Comparison of ENCODE assay signal across 1 cellular context in the genomic region with DNA sequence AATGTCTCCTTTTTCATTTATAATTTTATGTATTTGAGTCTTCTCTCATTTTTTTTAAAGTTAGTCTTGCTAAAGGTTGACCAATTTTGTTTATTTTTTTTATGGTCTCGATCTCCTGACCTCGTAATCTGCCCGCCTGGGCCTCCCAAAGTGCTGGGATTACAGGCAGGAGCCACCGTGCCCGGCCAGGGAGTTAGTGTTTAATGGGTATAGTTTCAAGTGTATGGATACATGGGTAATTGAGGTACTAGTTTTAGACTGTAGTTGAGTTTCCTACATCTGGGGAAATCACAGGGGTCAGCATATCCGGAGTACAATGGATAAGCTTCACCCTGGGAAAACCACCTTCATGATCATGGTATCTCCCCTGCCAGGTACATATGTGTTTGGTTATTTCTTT.
TF ChIP-seq lines count a peak whose summit lies in the region.

No MANE protein-coding gene starts in this region.

TF ChIP-seq in K562, 482 proteins besides CTCF, POLR2A, EP300 and RAD21 (continued from another document):
- TF ChIP-seq, protein P1, sequence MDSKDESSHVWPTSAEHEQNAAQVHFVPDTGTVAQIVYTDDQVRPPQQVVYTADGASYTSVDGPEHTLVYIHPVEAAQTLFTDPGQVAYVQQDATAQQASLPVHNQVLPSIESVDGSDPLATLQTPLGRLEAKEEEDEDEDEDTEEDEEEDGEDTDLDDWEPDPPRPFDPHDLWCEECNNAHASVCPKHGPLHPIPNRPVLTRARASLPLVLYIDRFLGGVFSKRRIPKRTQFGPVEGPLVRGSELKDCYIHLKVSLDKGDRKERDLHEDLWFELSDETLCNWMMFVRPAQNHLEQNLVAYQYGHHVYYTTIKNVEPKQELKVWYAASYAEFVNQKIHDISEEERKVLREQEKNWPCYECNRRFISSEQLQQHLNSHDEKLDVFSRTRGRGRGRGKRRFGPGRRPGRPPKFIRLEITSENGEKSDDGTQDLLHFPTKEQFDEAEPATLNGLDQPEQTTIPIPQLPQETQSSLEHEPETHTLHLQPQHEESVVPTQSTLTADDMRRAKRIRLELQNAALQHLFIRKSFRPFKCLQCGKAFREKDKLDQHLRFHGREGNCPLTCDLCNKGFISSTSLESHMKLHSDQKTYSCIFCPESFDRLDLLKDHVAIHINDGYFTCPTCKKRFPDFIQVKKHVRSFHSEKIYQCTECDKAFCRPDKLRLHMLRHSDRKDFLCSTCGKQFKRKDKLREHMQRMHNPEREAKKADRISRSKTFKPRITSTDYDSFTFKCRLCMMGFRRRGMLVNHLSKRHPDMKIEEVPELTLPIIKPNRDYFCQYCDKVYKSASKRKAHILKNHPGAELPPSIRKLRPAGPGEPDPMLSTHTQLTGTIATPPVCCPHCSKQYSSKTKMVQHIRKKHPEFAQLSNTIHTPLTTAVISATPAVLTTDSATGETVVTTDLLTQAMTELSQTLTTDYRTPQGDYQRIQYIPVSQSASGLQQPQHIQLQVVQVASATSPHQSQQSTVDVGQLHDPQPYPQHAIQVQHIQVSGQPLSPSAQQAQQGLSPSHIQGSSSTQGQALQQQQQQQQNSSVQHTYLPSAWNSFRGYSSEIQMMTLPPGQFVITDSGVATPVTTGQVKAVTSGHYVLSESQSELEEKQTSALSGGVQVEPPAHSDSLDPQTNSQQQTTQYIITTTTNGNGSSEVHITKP (IDR thresholded peaks at IDR 0.05; ENCODE audit: partially characterized antibody), result peak; percentile 61
